Comparison of ENCODE assay signal across 29 cellular contexts in genomic region chr9:130759738-130760137, GRCh38.
"Had no signal": no experiment of that assay in that cellular context is flagged by ENCODE, and none has a peak within 500 bp of the region (broad histone marks: within the 10 kb centered on the region; RNA-seq: fewer than 3 reads in every experiment).

No MANE protein-coding gene starts in this region.

- DNase-seq: islet precursor cell; left ventricle myocardium inferior; midbrain; mucosa of descending colon; naive thymus-derived CD8-positive, alpha-beta T cell; nucleus accumbens; pancreas; posterior cingulate gyrus; retina; right cardiac atrium; stimulated activated CD4-positive, alpha-beta T cell treated with anti-CD3 and anti-CD28 coated beads, Interleukin-12 subunit alpha, Interleukin-12 subunit beta, amount 100 ng/mL, for 4 hours; stimulated activated CD4-positive, alpha-beta T cell treated with anti-CD3 and anti-CD28 coated beads, Interleukin-15, amount 100 ng/mL, for 24 hours; stimulated activated CD4-positive, alpha-beta T cell treated with anti-CD3 and anti-CD28 coated beads, Interleukin-2, amount 100 ng/mL, for 24 hours; stimulated activated CD4-positive, alpha-beta T cell treated with anti-CD3 and anti-CD28 coated beads, Interleukin-4, amount 100 ng/mL, for 1 hour; stimulated activated naive CD4-positive, alpha-beta T cell; uterus had no signal

- H3K27ac Mint-ChIP-seq: memory B cell; naive thymus-derived CD8-positive, alpha-beta T cell; nephron; stimulated activated naive CD8-positive, alpha-beta T cell treated with anti-CD3 and anti-CD28 coated beads, Interleukin-15, Interleukin-2, amounts not matched to agents 100 ng/mL and 50 ng/mL, for 24 hours; type B pancreatic cell had no signal

- H3K27ac ChIP-seq: hepatocyte, left ventricle myocardium inferior, pancreas, prostate gland, skin epidermis, suprapubic skin, thoracic aorta, tibial nerve, uterus had no signal

- H3K27me3 ChIP-seq: hepatocyte, pancreas, suprapubic skin, tibial nerve, uterus had no signal

- H3K9me3 ChIP-seq: left ventricle myocardium inferior, mucosa of descending colon, pancreas, prostate gland, suprapubic skin, thoracic aorta, tibial nerve, uterus had no signal

- FAIRE-seq: pancreas had no signal

- H3K27me3 Mint-ChIP-seq: memory B cell; naive thymus-derived CD8-positive, alpha-beta T cell; stimulated activated naive CD8-positive, alpha-beta T cell treated with anti-CD3 and anti-CD28 coated beads, Interleukin-15, Interleukin-2, amounts not matched to agents 100 ng/mL and 50 ng/mL, for 24 hours; type B pancreatic cell had no signal

- H3K4me1 ChIP-seq: prostate gland, uterus had no signal

- H3K4me3 ChIP-seq: hepatocyte, left ventricle myocardium inferior, lung, mucosa of descending colon, pancreas, prostate gland, skin epidermis, suprapubic skin, thoracic aorta, tibial nerve, uterus had no signal

- H3K36me3 ChIP-seq: left ventricle myocardium inferior, pancreas, prostate gland, suprapubic skin, thoracic aorta, tibial nerve, uterus had no signal

- ATAC-seq: mucosa of descending colon; naive thymus-derived CD8-positive, alpha-beta T cell; pancreas; right cardiac atrium; sciatic nerve had no signal

- H2AFZ ChIP-seq: hepatocyte had no signal

- H3K4me2 ChIP-seq: hepatocyte had no signal

- H3K36me3 Mint-ChIP-seq: type B pancreatic cell had no signal

- H3K4me3 Mint-ChIP-seq: memory B cell; naive thymus-derived CD8-positive, alpha-beta T cell; nephron; neural crest cell; stimulated activated naive CD8-positive, alpha-beta T cell treated with anti-CD3 and anti-CD28 coated beads, Interleukin-15, Interleukin-2, amounts not matched to agents 100 ng/mL and 50 ng/mL, for 24 hours; type B pancreatic cell had no signal
